ENCODE assay signal across 9 cellular contexts in genomic region chr6:37007340-37008043, GRCh38. TPM values are rescaled to one million over a fixed set of nuclear protein-coding genes. Genes with fewer than 3 reads are reported as not detected.
A peak's percentile ranks its signal among the peaks of the same experiment; 100 is the strongest.
DNase-seq lines count a peak whose midpoint lies in the region; ATAC-seq and TF ChIP-seq lines count a peak whose summit lies in the region.
"Had no signal": no experiment of that assay in that cellular context is flagged by ENCODE, and none has a peak within 500 bp of the region (broad histone marks: within the 10 kb centered on the region; RNA-seq: fewer than 3 reads in every experiment).

No MANE protein-coding gene starts in this region.

- H3K4me3 Mint-ChIP-seq in activated T-helper 1 cell treated with anti-CD3 and anti-CD28 coated beads, Interleukin-12 subunit alpha, Interleukin-12 subunit beta, Interleukin-2, Interleukin-4 antibody, amounts not matched to agents 30 ng/mL and 10 ng/mL and 1 ng/mL, durations not matched to agents 14 hours and 24 hours and 36 hours, result no peak overlapping the region

- ATAC-seq in HG03196 (IDR thresholded peaks at IDR 0.05; ENCODE audit: unreplicated experiment), result peak; percentile 28

- H3K36me3 ChIP-seq in osteoblast (ENCODE audit: insufficient read depth, low read length), result no peaks in the 10 kb centered on the region

- in situ Hi-C loops in GM13977 (cut with MboI; ENCODE audit: low pct_unique_long_range_greater_than_20kb, low sequenced_read_pairs, unreplicated experiment), result no loop called here

- no peaks in the 10 kb centered on the region for H3K36me3 Mint-ChIP-seq in activated T-helper 1 cell treated with anti-CD3 and anti-CD28 coated beads, Interleukin-12 subunit alpha, Interleukin-12 subunit beta, Interleukin-2, Interleukin-4 antibody, amounts not matched to agents 30 ng/mL and 10 ng/mL and 1 ng/mL, durations not matched to agents 14 hours and 24 hours and 36 hours (ENCODE audit: low read depth)

- H3K4me1 ChIP-seq in osteoblast (ENCODE audit: insufficient read depth, low read length), result peaks cover 13% of the 10 kb centered on the region

- DNase-seq in GM13977 (ENCODE audit: low spot score) (peak; percentile 55), osteoblast (ENCODE audit: insufficient read length, low spot score, missing footprints) (peak; percentile 90), GM19240 (ENCODE audit: insufficient read length, low spot score) (no peak)
- DNase-seq in effector CD8-positive, alpha-beta T cell (lab: John Stamatoyannopoulos, UW), result no peak
- DNase-seq in effector CD4-positive, alpha-beta T cell, result no peak
- DNase-seq in activated T-helper 1 cell treated with anti-CD3 and anti-CD28 coated beads, Interleukin-12 subunit alpha, Interleukin-12 subunit beta, Interleukin-2, Interleukin-4 antibody, amounts not matched to agents 30 ng/mL and 10 ng/mL and 1 ng/mL, durations not matched to agents 14 hours and 24 hours and 36 hours (ENCODE audit: low spot score), result no peak
- DNase-seq: activated gamma-delta T cell had no signal

- no peaks in the 10 kb centered on the region for H3K9me3 ChIP-seq in osteoblast (ENCODE audit: low read depth, low read length)

- H3K27ac Mint-ChIP-seq in activated T-helper 1 cell treated with anti-CD3 and anti-CD28 coated beads, Interleukin-12 subunit alpha, Interleukin-12 subunit beta, Interleukin-2, Interleukin-4 antibody, amounts not matched to agents 30 ng/mL and 10 ng/mL and 1 ng/mL, durations not matched to agents 14 hours and 24 hours and 36 hours, result no peak overlapping the region

- TF ChIP-seq CTCF in GM13977 (IDR thresholded peaks at IDR 0.05; ENCODE audit: extremely low read depth, insufficient read depth, missing control alignments), result no peak
- no peak for TF ChIP-seq CTCF in osteoblast (IDR thresholded peaks at IDR 0.05; ENCODE audit: extremely low read depth, low read depth, low read length)

- intact Hi-C loops in activated T-helper 1 cell treated with anti-CD3 and anti-CD28 coated beads, Interleukin-12 subunit alpha, Interleukin-12 subunit beta, Interleukin-2, Interleukin-4 antibody, amounts not matched to agents 30 ng/mL and 10 ng/mL and 1 ng/mL, durations not matched to agents 14 hours and 24 hours and 36 hours (cut with micrococcal nuclease), result no loop called here

- no peaks in the 10 kb centered on the region for H3K27me3 ChIP-seq in osteoblast (ENCODE audit: insufficient read depth, low read length)

- no peaks in the 10 kb centered on the region for H3K79me2 ChIP-seq in osteoblast (ENCODE audit: insufficient read depth, low read length)

- H3K4me1 Mint-ChIP-seq in activated T-helper 1 cell treated with anti-CD3 and anti-CD28 coated beads, Interleukin-12 subunit alpha, Interleukin-12 subunit beta, Interleukin-2, Interleukin-4 antibody, amounts not matched to agents 30 ng/mL and 10 ng/mL and 1 ng/mL, durations not matched to agents 14 hours and 24 hours and 36 hours (ENCODE audit: low read depth), result peaks cover 14% of the 10 kb centered on the region

- peak overlapping the region; percentile 29 for H3K27ac ChIP-seq in cingulate gyrus (ENCODE audit: low read depth, low read length)
- no peak overlapping the region for H3K27ac ChIP-seq in osteoblast (ENCODE audit: low read depth, low read length)

- no peaks in the 10 kb centered on the region for H3K9me3 Mint-ChIP-seq in activated T-helper 1 cell treated with anti-CD3 and anti-CD28 coated beads, Interleukin-12 subunit alpha, Interleukin-12 subunit beta, Interleukin-2, Interleukin-4 antibody, amounts not matched to agents 30 ng/mL and 10 ng/mL and 1 ng/mL, durations not matched to agents 14 hours and 24 hours and 36 hours

- no peak overlapping the region for H2AFZ ChIP-seq in osteoblast (ENCODE audit: low read length)

- no peak overlapping the region for H3K4me3 ChIP-seq in osteoblast (ENCODE audit: insufficient read depth, low read length)

- H3K4me2 ChIP-seq in osteoblast (ENCODE audit: insufficient read depth, low read length), result no peak overlapping the region

- H3K27me3 Mint-ChIP-seq in activated T-helper 1 cell treated with anti-CD3 and anti-CD28 coated beads, Interleukin-12 subunit alpha, Interleukin-12 subunit beta, Interleukin-2, Interleukin-4 antibody, amounts not matched to agents 30 ng/mL and 10 ng/mL and 1 ng/mL, durations not matched to agents 14 hours and 24 hours and 36 hours (ENCODE audit: insufficient read depth), result no peaks in the 10 kb centered on the region

- H4K20me1 ChIP-seq in osteoblast (ENCODE audit: insufficient read depth, low read length), result no peaks in the 10 kb centered on the region

RNA-seq across cellular contexts. Expression of gene FGD2, which starts 2.0 kb away (rescaled TPM):
- under 0.01 TPM in 2 replicates for total RNA-seq in osteoblast
- 0.65 and 1.5 TPM in 2 replicates for total RNA-seq in activated T-helper 1 cell treated with anti-CD3 and anti-CD28 coated beads, Interleukin-12 subunit alpha, Interleukin-12 subunit beta, Interleukin-2, Interleukin-4 antibody, amounts not matched to agents 30 ng/mL and 10 ng/mL and 1 ng/mL, durations not matched to agents 14 hours and 24 hours and 36 hours

RNA-seq across cellular contexts. Expression of gene MTCH1, which starts 21.5 kb away (rescaled TPM):
- 183 and 185 TPM in 2 replicates for total RNA-seq in osteoblast
- 120 and 127 TPM in 2 replicates for total RNA-seq in activated T-helper 1 cell treated with anti-CD3 and anti-CD28 coated beads, Interleukin-12 subunit alpha, Interleukin-12 subunit beta, Interleukin-2, Interleukin-4 antibody, amounts not matched to agents 30 ng/mL and 10 ng/mL and 1 ng/mL, durations not matched to agents 14 hours and 24 hours and 36 hours

RNA-seq across cellular contexts. Expression of gene PI16, which starts 53.0 kb away (rescaled TPM):
- 1.8 TPM in 2 replicates for total RNA-seq in osteoblast
- not detected in 2 replicates for total RNA-seq in activated T-helper 1 cell treated with anti-CD3 and anti-CD28 coated beads, Interleukin-12 subunit alpha, Interleukin-12 subunit beta, Interleukin-2, Interleukin-4 antibody, amounts not matched to agents 30 ng/mL and 10 ng/mL and 1 ng/mL, durations not matched to agents 14 hours and 24 hours and 36 hours

Comparison
In these comparisons a context has a peak if more than half of its experiments do, and no peak if none do; other contexts are left out.
1. DNase-seq: peak in GM13977 (single experiment) and osteoblast (single experiment); none in GM19240 (single experiment), effector CD8-positive, alpha-beta T cell (single experiment), effector CD4-positive, alpha-beta T cell (single experiment) and activated T-helper 1 cell treated with anti-CD3 and anti-CD28 coated beads, Interleukin-12 subunit alpha, Interleukin-12 subunit beta, Interleukin-2, Interleukin-4 antibody, amounts not matched to agents 30 ng/mL and 10 ng/mL and 1 ng/mL, durations not matched to agents 14 hours and 24 hours and 36 hours (single experiment).